8 cellular contexts compared by ENCODE assay signal in the genomic region with DNA sequence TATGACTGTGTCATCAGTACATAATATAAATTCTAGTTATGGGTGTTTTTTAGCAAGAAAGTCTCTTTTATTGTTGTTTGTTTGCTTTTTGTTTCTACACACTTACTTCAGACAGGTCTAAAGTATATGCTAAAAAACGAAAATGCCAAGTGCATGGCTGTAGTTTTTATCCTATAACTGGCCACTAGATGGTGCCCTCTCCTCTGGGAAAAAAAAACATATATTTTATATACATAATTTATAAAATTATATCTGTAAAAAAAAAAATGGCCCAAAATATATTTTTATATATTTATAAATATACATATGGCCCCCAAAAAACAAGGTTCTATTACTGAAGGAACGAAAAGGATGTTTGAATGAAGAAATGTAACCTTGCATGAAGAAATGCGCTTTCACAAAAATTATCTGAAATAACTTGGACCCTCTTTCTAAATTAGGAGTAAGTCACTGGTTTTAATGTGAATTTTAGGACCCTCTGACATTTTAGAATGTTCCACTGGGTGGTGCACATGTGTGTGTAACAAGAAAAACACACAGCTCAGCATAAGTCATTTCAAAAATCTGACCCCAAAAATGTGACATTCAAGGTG.
DNase-seq lines count a peak whose midpoint lies in the region; ATAC-seq and TF ChIP-seq lines count a peak whose summit lies in the region.

No MANE protein-coding gene starts in this region.

- no peak overlapping the region for H3K4me3 Mint-ChIP-seq in activated naive CD4-positive, alpha-beta T cell treated with anti-CD3 and anti-CD28 coated beads for 36 hours
- no peak overlapping the region for H3K4me3 Mint-ChIP-seq in nephron progenitor cell

- peaks cover 12% of the 10 kb centered on the region for H3K27me3 Mint-ChIP-seq in activated naive CD4-positive, alpha-beta T cell treated with anti-CD3 and anti-CD28 coated beads for 36 hours (ENCODE audit: low read depth)
- H3K27me3 Mint-ChIP-seq in nephron progenitor cell (ENCODE audit: low read depth, poor library complexity), result no peaks in the 10 kb centered on the region

- no peak for TF ChIP-seq POLR2A in body of pancreas (IDR thresholded peaks at IDR 0.05)

- H3K27ac Mint-ChIP-seq in activated naive CD4-positive, alpha-beta T cell treated with anti-CD3 and anti-CD28 coated beads for 36 hours, result no peak overlapping the region
- no peak overlapping the region for H3K27ac Mint-ChIP-seq in nephron progenitor cell

- ATAC-seq in body of pancreas, result no peak

- H3K36me3 Mint-ChIP-seq in activated naive CD4-positive, alpha-beta T cell treated with anti-CD3 and anti-CD28 coated beads for 36 hours (ENCODE audit: low read depth), result no peaks in the 10 kb centered on the region
- peaks cover 9% of the 10 kb centered on the region for H3K36me3 Mint-ChIP-seq in nephron progenitor cell (ENCODE audit: low read depth)

- intact Hi-C loops in activated naive CD4-positive, alpha-beta T cell treated with anti-CD3 and anti-CD28 coated beads for 36 hours (cut with micrococcal nuclease), result loop anchor here (1.0 to 10.0 kb wide), 5 partner anchors 218 to 1029 kb away; no protein-coding TSS in a partner anchor
- intact Hi-C loops in body of pancreas (cut with DNase I), result no loop called here

- DNase-seq in activated naive CD4-positive, alpha-beta T cell treated with anti-CD3 and anti-CD28 coated beads for 36 hours, result peak; percentile 10
- no peak for DNase-seq in activated naive CD4-positive, alpha-beta T cell (lab: John Stamatoyannopoulos, UW)
- DNase-seq in NCI-H1105 (lab: John Stamatoyannopoulos, UW) (peak; percentile 6), body of pancreas (no peak), nephron progenitor cell (peak; percentile 4), activated T-cell treated with anti-CD3 and anti-CD28 coated beads for 4 hours (no peak), NCI-H2171 treated with DMSO at 0.1 percent for 48 hours (lab: John Stamatoyannopoulos, UW) (no peak)
- no peak for DNase-seq in stimulated activated CD8-positive, alpha-beta memory T cell treated with anti-CD3 and anti-CD28 coated beads, Interleukin-4, amount 100 ng/mL, for 48 hours

- no peaks in the 10 kb centered on the region for H3K27me3 ChIP-seq in body of pancreas

- no peak overlapping the region for H3K27ac ChIP-seq in body of pancreas

- peaks cover 20% of the 10 kb centered on the region for H3K4me1 ChIP-seq in body of pancreas

- H3K36me3 ChIP-seq in body of pancreas (replicated peaks in 1 of 2; ENCODE audit: insufficient read depth in 1 of 2, low read depth in 2 of 2), result no peaks in the 10 kb centered on the region

- no peak overlapping the region for H3K4me3 ChIP-seq in body of pancreas

- CTCF ChIA-PET in activated naive CD4-positive, alpha-beta T cell treated with anti-CD3 and anti-CD28 coated beads for 36 hours (lab: Charles Lee), result interaction anchor here (1.1 to 1.8 kb wide), 6 partner anchors 13 to 867 kb away, joined by 3 to 8 read pairs (median 4); no protein-coding TSS in a partner anchor

- H3K9me3 ChIP-seq in body of pancreas, result no peaks in the 10 kb centered on the region

- TF ChIP-seq CTCF in body of pancreas (IDR thresholded peaks at IDR 0.05) (peak; percentile 18 to 88 (median 49)), nephron progenitor cell (IDR thresholded peaks at IDR 0.05) (peak; percentile 79)

- 45 to 53% methylated on average over 3 of the region's 3 CpGs for WGBS in body of pancreas, 2 donors

- H3K4me1 Mint-ChIP-seq in activated naive CD4-positive, alpha-beta T cell treated with anti-CD3 and anti-CD28 coated beads for 36 hours (ENCODE audit: low read depth), result no peaks in the 10 kb centered on the region
- H3K4me1 Mint-ChIP-seq in nephron progenitor cell, result peaks cover 10% of the 10 kb centered on the region

- no peaks in the 10 kb centered on the region for H3K9me3 Mint-ChIP-seq in activated naive CD4-positive, alpha-beta T cell treated with anti-CD3 and anti-CD28 coated beads for 36 hours
- H3K9me3 Mint-ChIP-seq in nephron progenitor cell, result no peaks in the 10 kb centered on the region

Comparison
In these comparisons a context has a peak if more than half of its experiments do, and no peak if none do; other contexts are left out.
1. DNase-seq: peak in activated naive CD4-positive, alpha-beta T cell treated with anti-CD3 and anti-CD28 coated beads for 36 hours (single experiment), NCI-H1105 (single experiment) and nephron progenitor cell (single experiment); none in activated naive CD4-positive, alpha-beta T cell (0 of 4), body of pancreas (0 of 4), activated T-cell treated with anti-CD3 and anti-CD28 coated beads for 4 hours (single experiment), stimulated activated CD8-positive, alpha-beta memory T cell treated with anti-CD3 and anti-CD28 coated beads, Interleukin-4, amount 100 ng/mL, for 48 hours (single experiment) and NCI-H2171 treated with DMSO at 0.1 percent for 48 hours (single experiment).